Comparison of ENCODE assay signal across 11 cellular contexts in genomic region chr16:4882633-4883285, GRCh38. TPM values are rescaled to one million over a fixed set of nuclear protein-coding genes. Genes with fewer than 3 reads are reported as not detected.
DNase-seq lines count a peak whose midpoint lies in the region; ATAC-seq and TF ChIP-seq lines count a peak whose summit lies in the region.
"Had no signal": no experiment of that assay in that cellular context is flagged by ENCODE, and none has a peak within 500 bp of the region (broad histone marks: within the 10 kb centered on the region; RNA-seq: fewer than 3 reads in every experiment).

No MANE protein-coding gene starts in this region.

- H3K36me3 ChIP-seq in left ventricle myocardium inferior = peaks cover 93% of the 10 kb centered on the region
- H3K36me3 ChIP-seq in upper lobe of left lung = peaks cover 71 to 100% (median 94%) of the 10 kb centered on the region in 4 donors

- 73 to 79% methylated on average over 10 to 11 of the region's 11 CpGs for WGBS in upper lobe of left lung, 2 donors

- no peak for TF ChIP-seq POLR2A in upper lobe of left lung (IDR thresholded peaks at IDR 0.05)

- H3K4me3 ChIP-seq in left ventricle myocardium inferior = no peak overlapping the region
- H3K4me3 ChIP-seq in upper lobe of left lung = no peak overlapping the region
- H3K4me3 ChIP-seq: spleen had no signal

- H3K27ac ChIP-seq in left ventricle myocardium inferior (replicated peaks) (peak overlapping the region; percentile 67), upper lobe of left lung (peak overlapping the region in 1 of 4 donors; percentile 16)
- H3K27ac ChIP-seq: spleen had no signal

- peak; percentile 18 for DNase-seq in NCI-H510A treated with DMSO at 0.1 percent for 48 hours (lab: John Stamatoyannopoulos, UW)
- DNase-seq in NCI-H510A (lab: John Stamatoyannopoulos, UW) = no peak
- DNase-seq in SW480 (ENCODE audit: low spot score) = peak; percentile 63
- no peak for DNase-seq in left ventricle myocardium inferior
- peak in 1 of 2 donors; percentile 86 for DNase-seq in upper lobe of left lung
- DNase-seq in immature natural killer cell = no peak
- DNase-seq: activated T-cell treated with anti-CD3 and anti-CD28 coated beads for 4 hours, OCI-M1, spleen had no signal

- H3K4me1 Mint-ChIP-seq in immature natural killer cell = peaks cover 0 to 2% of the 10 kb centered on the region in 2 donors

- peaks cover 21% of the 10 kb centered on the region for H3K4me1 ChIP-seq in left ventricle myocardium inferior
- H3K4me1 ChIP-seq in upper lobe of left lung = peaks cover 0 to 11% (median 4%) of the 10 kb centered on the region in 4 donors

- peaks cover 27 to 57% (median 31%) of the 10 kb centered on the region in 3 donors for H3K36me3 Mint-ChIP-seq in immature natural killer cell

- H3K27me3 ChIP-seq in left ventricle myocardium inferior (ENCODE audit: low read depth) (no peaks in the 10 kb centered on the region), upper lobe of left lung (no peaks in the 10 kb centered on the region)
- H3K27me3 ChIP-seq: spleen had no signal

- no peaks in the 10 kb centered on the region for H3K9me3 Mint-ChIP-seq in immature natural killer cell

- intact Hi-C loops in left ventricle myocardium inferior (cut with micrococcal nuclease) = no loop called here

- no peaks in the 10 kb centered on the region for H3K9me3 ChIP-seq in left ventricle myocardium inferior (replicated peaks)
- H3K9me3 ChIP-seq in upper lobe of left lung = no peaks in the 10 kb centered on the region
- H3K9me3 ChIP-seq: spleen had no signal

- TF ChIP-seq EP300 in upper lobe of left lung (IDR thresholded peaks at IDR 0.05) = no peak

- TF ChIP-seq CTCF in left ventricle myocardium inferior (IDR thresholded peaks at IDR 0.05; ENCODE audit: borderline replicate concordance) = no peak
- TF ChIP-seq CTCF in upper lobe of left lung (IDR thresholded peaks at IDR 0.05) = no peak

- H3K27ac Mint-ChIP-seq in immature natural killer cell = peak overlapping the region in 1 of 6 donors; percentile 0

- ATAC-seq in upper lobe of left lung (ENCODE audit: low FRiP score in 2 of 2) = peak; percentile 35 to 60
- ATAC-seq in GM18868 (IDR thresholded peaks at IDR 0.05; ENCODE audit: unreplicated experiment) = no peak
- ATAC-seq in GM21717 (IDR thresholded peaks at IDR 0.05; ENCODE audit: unreplicated experiment) = no peak

- H3K27me3 Mint-ChIP-seq in immature natural killer cell (ENCODE audit: low read depth in 3 of 3) = no peaks in the 10 kb centered on the region

- no peak overlapping the region for H3K4me3 Mint-ChIP-seq in immature natural killer cell

RNA-seq across cellular contexts. Expression of gene UBN1, which starts 35.5 kb away (rescaled TPM):
- total RNA-seq in left ventricle myocardium inferior = 41.1 TPM
- 10 to 100 TPM; 35.7 to 49.2 (median 38.8) TPM for total RNA-seq in upper lobe of left lung
- 10 to 100 TPM in 2 of 3 donors, 1 to 10 TPM in 1; 2.8 to 30.7 (median 13.9) TPM for polyA plus RNA-seq in immature natural killer cell

RNA-seq across cellular contexts. Expression of gene GLYR1, which starts 35.7 kb away (rescaled TPM):
- total RNA-seq in left ventricle myocardium inferior = 86.7 TPM
- 100 to 1,000 TPM in 1 of 6 donors, 10 to 100 TPM in 5; 67.8 to 110 (median 90.6) TPM for total RNA-seq in upper lobe of left lung
- 10 to 100 TPM; 26.0 to 50.2 (median 27.9) TPM for polyA plus RNA-seq in immature natural killer cell

RNA-seq across cellular contexts. Expression of gene PPL, which starts 54.2 kb away (rescaled TPM):
- total RNA-seq in left ventricle myocardium inferior = 7.6 TPM
- total RNA-seq in upper lobe of left lung = 100 to 1,000 TPM in 5 of 6 donors, 10 to 100 TPM in 1; 72.7 to 156 (median 132) TPM
- polyA plus RNA-seq in immature natural killer cell = under 1 TPM in 2 of 3 donors, not detected in 1; 0.03 to 0.43 TPM

Comparison
In these comparisons a context has a peak if more than half of its experiments do, and no peak if none do; other contexts are left out.
1. DNase-seq: peak in NCI-H510A treated with DMSO at 0.1 percent for 48 hours (single experiment) and SW480 (single experiment); none in NCI-H510A (single experiment), left ventricle myocardium inferior (single experiment) and immature natural killer cell (0 of 3).
2. ATAC-seq: peak in upper lobe of left lung (2 of 2); none in GM18868 (single experiment) and GM21717 (single experiment).